Comparison of ENCODE assay signal across 8 cellular contexts in genomic region chr17:68035523-68036303, GRCh38. TPM values are rescaled to one million over a fixed set of nuclear protein-coding genes. Genes with fewer than 3 reads are reported as not detected.
A peak's percentile ranks its signal among the peaks of the same experiment; 100 is the strongest.
DNase-seq lines count a peak whose midpoint lies in the region; ATAC-seq and TF ChIP-seq lines count a peak whose summit lies in the region.

Gene KPNA2 (plus strand): TSS chr17:68035735. CDS start chr17:68037133, 1,398 bp downstream.

- no peaks in the 10 kb centered on the region for H3K27me3 ChIP-seq in left lung

- H3K9me3 ChIP-seq in left lung, result no peaks in the 10 kb centered on the region

- peaks cover 3 to 13% of the 10 kb centered on the region in 2 donors for H3K4me1 ChIP-seq in left lung

- ATAC-seq in GM19438 (IDR thresholded peaks at IDR 0.05; ENCODE audit: low read depth, unreplicated experiment), result peak; percentile 92
- ATAC-seq in HG03571 (IDR thresholded peaks at IDR 0.05; ENCODE audit: unreplicated experiment), result peak; percentile 80
- ATAC-seq in left lung, result peak; percentile 95

- H3K4me3 ChIP-seq in left lung, result peak within 1 kb of the TSS; percentile 99 to 100

- peak within 1 kb of the TSS; percentile 76 to 82 for H3K27ac ChIP-seq in left lung

- DNase-seq in CD1c-positive myeloid dendritic cell (ENCODE audit: extremely low spot score) (peak; percentile 98), NCI-H774 (lab: John Stamatoyannopoulos, UW) (peak; percentile 100), dermis blood vessel endothelial cell (peak; percentile 99), left lung (peak; percentile 92 to 95)
- peak; percentile 85 to 88 for DNase-seq in activated CD4-positive, alpha-beta T cell treated with anti-CD3 and anti-CD28 coated beads, Interleukin-2, amount 50 U/mL, for 4 hours
- peak; percentile 87 for DNase-seq in stimulated activated CD4-positive, alpha-beta T cell treated with anti-CD3 and anti-CD28 coated beads, Interleukin-2, amount 100 ng/mL, for 4 hours (ENCODE audit: low read depth)

- TF ChIP-seq CTCF in left lung (IDR thresholded peaks at IDR 0.05), result no peak

- H3K36me3 ChIP-seq in left lung, result peaks cover 0 to 36% of the 10 kb centered on the region in 2 donors

- intact Hi-C loops in left lung (cut with DNase I), result no loop called here

RNA-seq across cellular contexts. Expression of gene KPNA2, which starts in this region (rescaled TPM):
- total RNA-seq in dermis blood vessel endothelial cell, result 96.5 and 179 TPM in 2 replicates
- 10 to 100 TPM; 41.1 to 56.1 TPM for total RNA-seq in left lung

Comparison
In these comparisons a context has a peak if more than half of its experiments do, and no peak if none do; other contexts are left out.
1. Peak in every context shown above with its lines: DNase-seq, ATAC-seq, H3K4me3 ChIP-seq and H3K27ac ChIP-seq.